Comparison of ENCODE assay signal across 21 cellular contexts in genomic region chr2:240182966-240183365, GRCh38. TPM values are rescaled to one million over a fixed set of nuclear protein-coding genes. Genes with fewer than 3 reads are reported as not detected.
DNase-seq lines count a peak whose midpoint lies in the region; ATAC-seq, FAIRE-seq and TF ChIP-seq lines count a peak whose summit lies in the region.
"Had no signal": no experiment of that assay in that cellular context is flagged by ENCODE, and none has a peak within 500 bp of the region (broad histone marks: within the 10 kb centered on the region; RNA-seq: fewer than 3 reads in every experiment).

No MANE protein-coding gene starts in this region.

- H3K9me3 Mint-ChIP-seq in endodermal cell (peaks cover 13% of the 10 kb centered on the region), mesothelial cell of epicardium (peaks cover 9% of the 10 kb centered on the region)

- H3K4me3 Mint-ChIP-seq in endodermal cell (no peak overlapping the region), mesothelial cell of epicardium (no peak overlapping the region)
- H3K4me3 Mint-ChIP-seq: CD8-positive, alpha-beta T cell had no signal

- H3K9ac ChIP-seq in endodermal cell (ENCODE audit: extremely low read depth, low read length, poor library complexity, severe bottlenecking) = no peak overlapping the region
- H3K9ac ChIP-seq: BLaER1 treated with 17β-estradiol and CSF1 and Interleukin-3, amounts not matched to agents 10 nM and 100 nM had no signal

- H3K4me1 Mint-ChIP-seq in endodermal cell = no peaks in the 10 kb centered on the region
- no peaks in the 10 kb centered on the region for H3K4me1 Mint-ChIP-seq in mesothelial cell of epicardium

- no peak overlapping the region for H3K27ac ChIP-seq in endodermal cell (ENCODE audit: low read depth, low read length)
- H3K27ac ChIP-seq: BLaER1 treated with 17β-estradiol and CSF1 and Interleukin-3, amounts not matched to agents 10 nM and 100 nM; SJCRH30 had no signal

- peak; percentile 14 for DNase-seq in G401 (ENCODE audit: low spot score)
- DNase-seq in NCI-H1694 (lab: John Stamatoyannopoulos, UW) = peak; percentile 33
- peak; percentile 24 for DNase-seq in endodermal cell
- DNase-seq in sciatic nerve (ENCODE audit: low spot score) = peak; percentile 27
- DNase-seq in mesothelial cell of epicardium (ENCODE audit: low spot score in 2 of 2, unreplicated experiment in 2 of 2) = no peak
- DNase-seq in urothelium cell line (ENCODE audit: low spot score) = no peak
- DNase-seq: Calu3; CD8-positive, alpha-beta T cell; H7; KG1; NCI-H1105 treated with DMSO at 0.1 percent for 48 hours; NCI-H187; NCI-H2107; NCI-H226; PC-3; SJCRH30 had no signal

- ATAC-seq in sciatic nerve (no peak), GM21390 (IDR thresholded peaks at IDR 0.05; ENCODE audit: unreplicated experiment) (no peak)
- ATAC-seq: CD8-positive, alpha-beta T cell; PC-3 had no signal

- TF ChIP-seq CTCF in endodermal cell (conservative IDR thresholded peaks at IDR 0.05) (no peak), mesothelial cell of epicardium (IDR thresholded peaks at IDR 0.05; ENCODE audit: unreplicated experiment) (no peak)

- H3K36me3 Mint-ChIP-seq in endodermal cell (ENCODE audit: low read depth) = no peaks in the 10 kb centered on the region
- no peaks in the 10 kb centered on the region for H3K36me3 Mint-ChIP-seq in mesothelial cell of epicardium
- H3K36me3 Mint-ChIP-seq: CD8-positive, alpha-beta T cell had no signal

- in situ Hi-C loops in G401 (cut with HindIII; ENCODE audit: low sequenced_read_pairs) = no loop called here

- no peak overlapping the region for H3K27ac Mint-ChIP-seq in endodermal cell
- H3K27ac Mint-ChIP-seq in mesothelial cell of epicardium = no peak overlapping the region
- H3K27ac Mint-ChIP-seq: CD8-positive, alpha-beta T cell had no signal

- H3K27me3 Mint-ChIP-seq in endodermal cell (ENCODE audit: insufficient read depth) = peaks cover 12% of the 10 kb centered on the region
- H3K27me3 Mint-ChIP-seq in mesothelial cell of epicardium (ENCODE audit: low read depth) = peaks cover 63% of the 10 kb centered on the region

- H3K36me3 ChIP-seq in endodermal cell (ENCODE audit: control insufficient read depth, insufficient read depth, low read length) = no peaks in the 10 kb centered on the region
- H3K36me3 ChIP-seq: BLaER1 treated with 17β-estradiol and CSF1 and Interleukin-3, amounts not matched to agents 10 nM and 100 nM; SJCRH30 had no signal

- no peak for FAIRE-seq in urothelium cell line (lab: Jason Lieb, UNC)
- FAIRE-seq: GM12892, GM18507 had no signal

- intact Hi-C loops in sciatic nerve (cut with DNase I) = no loop called here

- peaks cover 6% of the 10 kb centered on the region for H3K9me3 ChIP-seq in endodermal cell (ENCODE audit: control insufficient read depth, low read length)

- H3K4me1 ChIP-seq in endodermal cell (ENCODE audit: control insufficient read depth, insufficient read depth, low read length) = no peaks in the 10 kb centered on the region
- H3K4me1 ChIP-seq: BLaER1 treated with 17β-estradiol and CSF1 and Interleukin-3, amounts not matched to agents 10 nM and 100 nM had no signal

- WGBS in endodermal cell (ENCODE audit: insufficient coverage in 1 of 2, insufficient read length in 1 of 2), 2 experiments = 88 to 95% methylated on average over 6 of the region's 6 CpGs

- H3K4me3 ChIP-seq in endodermal cell (ENCODE audit: low read length) = no peak overlapping the region
- H3K4me3 ChIP-seq: BLaER1 treated with 17β-estradiol and CSF1 and Interleukin-3, amounts not matched to agents 10 nM and 100 nM; SJCRH30 had no signal

- no peaks in the 10 kb centered on the region for H3K27me3 ChIP-seq in endodermal cell (ENCODE audit: control insufficient read depth, insufficient read depth, low read length, poor library complexity, severe bottlenecking)
- H3K27me3 ChIP-seq: BLaER1 treated with 17β-estradiol and CSF1 and Interleukin-3, amounts not matched to agents 10 nM and 100 nM had no signal

RNA-seq across cellular contexts. Expression of gene OTOS, which starts 42.5 kb away (rescaled TPM):
- total RNA-seq in G401 (2014; rRNA removed; shearing (Covaris generic)) = not detected in 2 replicates
- not detected for total RNA-seq in endodermal cell
- not detected for polyA plus RNA-seq in endodermal cell (2013, experiment 1 of 2)
- polyA plus RNA-seq in endodermal cell (2013, experiment 2 of 2) = not detected
- total RNA-seq in sciatic nerve = not detected
- not detected in 3 replicates for total RNA-seq in mesothelial cell of epicardium
- total RNA-seq: Calu3; CD8-positive, alpha-beta T cell; H7; HT-29; PC-3; SJCRH30 had no signal

RNA-seq across cellular contexts. Expression of gene COPS9, which starts 46.9 kb away (rescaled TPM):
- 221 and 260 TPM in 2 replicates for total RNA-seq in G401 (2014; rRNA removed; shearing (Covaris generic))
- 100 to 1,000 TPM; 151 to 161 TPM for total RNA-seq in endodermal cell
- polyA plus RNA-seq in endodermal cell (2013, experiment 1 of 2) = 175 TPM
- 183 TPM for polyA plus RNA-seq in endodermal cell (2013, experiment 2 of 2)
- total RNA-seq in sciatic nerve = 124 TPM
- total RNA-seq in mesothelial cell of epicardium = 83.2 to 93.6 TPM (median 90.9 TPM) in 3 replicates

Comparison
In these comparisons a context has a peak if more than half of its experiments do, and no peak if none do; other contexts are left out.
1. DNase-seq: peak in G401 (single experiment), NCI-H1694 (single experiment), endodermal cell (single experiment) and sciatic nerve (single experiment); none in mesothelial cell of epicardium (0 of 2) and urothelium cell line (single experiment).